3 cellular contexts compared by ENCODE assay signal in genomic region chr17:38663964-38664644, GRCh38.
TF ChIP-seq lines count a peak whose summit lies in the region.

No MANE protein-coding gene starts in this region.

TF ChIP-seq in SK-N-SH treated with all-trans-retinoic acid at 6 μM for 48 hours, 23 proteins besides CTCF, POLR2A, EP300 and RAD21:
- TF ChIP-seq ZNF565 (CRISPR knock-in tag; conservative IDR thresholded peaks at IDR 0.05; ENCODE audit: low read depth), result no peak
- peak; percentile 96 for TF ChIP-seq ZNF70 (CRISPR knock-in tag; IDR thresholded peaks at IDR 0.05)
- TF ChIP-seq, protein P1, sequence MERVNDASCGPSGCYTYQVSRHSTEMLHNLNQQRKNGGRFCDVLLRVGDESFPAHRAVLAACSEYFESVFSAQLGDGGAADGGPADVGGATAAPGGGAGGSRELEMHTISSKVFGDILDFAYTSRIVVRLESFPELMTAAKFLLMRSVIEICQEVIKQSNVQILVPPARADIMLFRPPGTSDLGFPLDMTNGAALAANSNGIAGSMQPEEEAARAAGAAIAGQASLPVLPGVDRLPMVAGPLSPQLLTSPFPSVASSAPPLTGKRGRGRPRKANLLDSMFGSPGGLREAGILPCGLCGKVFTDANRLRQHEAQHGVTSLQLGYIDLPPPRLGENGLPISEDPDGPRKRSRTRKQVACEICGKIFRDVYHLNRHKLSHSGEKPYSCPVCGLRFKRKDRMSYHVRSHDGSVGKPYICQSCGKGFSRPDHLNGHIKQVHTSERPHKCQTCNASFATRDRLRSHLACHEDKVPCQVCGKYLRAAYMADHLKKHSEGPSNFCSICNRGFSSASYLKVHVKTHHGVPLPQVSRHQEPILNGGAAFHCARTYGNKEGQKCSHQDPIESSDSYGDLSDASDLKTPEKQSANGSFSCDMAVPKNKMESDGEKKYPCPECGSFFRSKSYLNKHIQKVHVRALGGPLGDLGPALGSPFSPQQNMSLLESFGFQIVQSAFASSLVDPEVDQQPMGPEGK (CRISPR knock-in tag; IDR thresholded peaks at IDR 0.05; ENCODE audit: borderline replicate concordance), result no peak
- no peak for TF ChIP-seq TOX (CRISPR knock-in tag; IDR thresholded peaks at IDR 0.05; ENCODE audit: borderline replicate concordance)
TF ChIP-seq in SK-N-SH treated with all-trans-retinoic acid at 6 μM for 48 hours: peak in this region for 1.

TF ChIP-seq in SK-N-SH, 30 proteins besides CTCF, POLR2A, EP300 and RAD21:
- no peak for TF ChIP-seq FOXM1 (IDR thresholded peaks at IDR 0.05; ENCODE audit: low read depth)
- no peak for TF ChIP-seq MAX (IDR thresholded peaks at IDR 0.05; ENCODE audit: low read depth)
- TF ChIP-seq GATA2 (CRISPR knock-in tag; IDR thresholded peaks at IDR 0.05), result no peak
- no peak for TF ChIP-seq TAF1 (IDR thresholded peaks at IDR 0.05; ENCODE audit: borderline replicate concordance, low read depth, low read length)
- no peak for TF ChIP-seq GABPA (IDR thresholded peaks at IDR 0.05; ENCODE audit: low read depth)
- TF ChIP-seq FOSL2 (IDR thresholded peaks at IDR 0.05; ENCODE audit: borderline replicate concordance, low read depth), result no peak
- no peak for TF ChIP-seq FOXJ3 (CRISPR knock-in tag; IDR thresholded peaks at IDR 0.05)
- TF ChIP-seq YY1 (IDR thresholded peaks at IDR 0.05; ENCODE audit: low read depth), result no peak
- no peak for TF ChIP-seq RFX5 (IDR thresholded peaks at IDR 0.05; ENCODE audit: low read length)
- TF ChIP-seq NRF1 (IDR thresholded peaks at IDR 0.05; ENCODE audit: low read depth, low read length), result no peak
- no peak for TF ChIP-seq MEF2A (IDR thresholded peaks at IDR 0.05; ENCODE audit: borderline replicate concordance, low read depth)
TF ChIP-seq in SK-N-SH: peak in this region for 0.

TF ChIP-seq in K562, 482 proteins besides CTCF, POLR2A, EP300 and RAD21:
- no peak for TF ChIP-seq FOXP1 (CRISPR knock-in tag; IDR thresholded peaks at IDR 0.05)
- peak; percentile 20; the same call in 1 of the 2 replicates for TF ChIP-seq BCOR (IDR thresholded peaks at IDR 0.05)
- no peak for TF ChIP-seq DMBX1 (CRISPR knock-in tag; IDR thresholded peaks at IDR 0.05; ENCODE audit: borderline replicate concordance)
- no peak for TF ChIP-seq BRD4 (IDR thresholded peaks at IDR 0.05)
TF ChIP-seq in K562: peak in this region for 1.
